In genomic region chr11:47355283-47356128, GRCh38 we compare ENCODE assay signal across 9 cellular contexts. TPM values are rescaled to one million over a fixed set of nuclear protein-coding genes. Genes with fewer than 3 reads are reported as not detected.
DNase-seq lines count a peak whose midpoint lies in the region; ATAC-seq and TF ChIP-seq lines count a peak whose summit lies in the region.
"Had no signal": no experiment of that assay in that cellular context is flagged by ENCODE, and none has a peak within 500 bp of the region (broad histone marks: within the 10 kb centered on the region; RNA-seq: fewer than 3 reads in every experiment).

No MANE protein-coding gene starts in this region.

- TF ChIP-seq CTCF in C4-2B (conservative IDR thresholded peaks at IDR 0.05), result peak; percentile 99
- peak; percentile 92 for TF ChIP-seq CTCF in HFF-Myc (IDR thresholded peaks at IDR 0.05; ENCODE audit: low read depth, low read length, missing control alignments)
- peak; percentile 100 for TF ChIP-seq CTCF in hepatocyte (IDR thresholded peaks at IDR 0.05; ENCODE audit: poor library complexity)

- no peaks in the 10 kb centered on the region for H3K4me1 ChIP-seq in hepatocyte (ENCODE audit: insufficient read depth)

- H3K9me3 ChIP-seq in hepatocyte (ENCODE audit: low read depth), result no peaks in the 10 kb centered on the region

- H3K79me2 ChIP-seq in hepatocyte, result no peaks in the 10 kb centered on the region

- no peaks in the 10 kb centered on the region for H3K27me3 ChIP-seq in hepatocyte

- 42% methylated on average over 26 of the region's 47 CpGs for whole genome bisulfite sequencing in hepatocyte (ENCODE audit: low lambda C conversion rate, missing lambda C conversion rate)

- H3K9me2 ChIP-seq in hepatocyte (replicated peaks; ENCODE audit: insufficient read depth), result no peaks in the 10 kb centered on the region

- DNase-seq in HFF-Myc (ENCODE audit: extremely low read depth, low read depth) (peak; percentile 79), NCI-H526 treated with DMSO at 0.1 percent for 48 hours (lab: John Stamatoyannopoulos, UW) (peak; percentile 88), astrocyte of the hippocampus (ENCODE audit: low read depth, low spot score) (peak; percentile 96), hepatocyte (ENCODE audit: low spot score) (peak; percentile 96), pulmonary artery endothelial cell (ENCODE audit: low read depth, low spot score) (peak; percentile 63), OCI-M2 (lab: John Stamatoyannopoulos, UW; ENCODE audit: unreplicated experiment) (no peak)

- no peaks in the 10 kb centered on the region for H4K20me1 ChIP-seq in hepatocyte (ENCODE audit: insufficient read depth, poor library complexity, severe bottlenecking)

- H3K27ac ChIP-seq in C4-2B (peak overlapping the region; percentile 54), hepatocyte (no peak overlapping the region)
- H3K27ac ChIP-seq: KMS-11 had no signal

- ATAC-seq in HG02642 (IDR thresholded peaks at IDR 0.05; ENCODE audit: poor library complexity, unreplicated experiment), result no peak

- peak overlapping the region; percentile 95 for H3K4me2 ChIP-seq in hepatocyte
- H3K4me2 ChIP-seq: KMS-11 had no signal

- peak overlapping the region; percentile 98 for H2AFZ ChIP-seq in hepatocyte

- H3K4me3 ChIP-seq in HFF-Myc (replicated peaks; ENCODE audit: low read depth, low read length), result peak overlapping the region; percentile 28
- peak overlapping the region; percentile 49 for H3K4me3 ChIP-seq in hepatocyte

- no peaks in the 10 kb centered on the region for H3K36me3 ChIP-seq in hepatocyte (replicated peaks; ENCODE audit: insufficient read depth, low read depth)

RNA-seq across cellular contexts. Expression of gene MYBPC3, which starts 3.0 kb away (rescaled TPM):
- 0.68 and 1.4 TPM in 2 replicates for total RNA-seq in hepatocyte
- 0.51 and 0.75 TPM in 2 replicates for polyA plus RNA-seq in hepatocyte
- not detected in 2 replicates for total RNA-seq in pulmonary artery endothelial cell

RNA-seq across cellular contexts. Expression of gene SPI1, which starts 22.8 kb away (rescaled TPM):
- total RNA-seq in hepatocyte, result 0.13 and 1.1 TPM in 2 replicates
- polyA plus RNA-seq in hepatocyte, result 2.0 and 3.3 TPM in 2 replicates
- not detected in 2 replicates for total RNA-seq in pulmonary artery endothelial cell

RNA-seq across cellular contexts. Expression of gene SLC39A13, which starts 52.9 kb away (rescaled TPM):
- total RNA-seq in hepatocyte (60.8 and 72.3 TPM in 2 replicates), pulmonary artery endothelial cell (60.8 and 77.0 TPM in 2 replicates)
- polyA plus RNA-seq in hepatocyte, result 118 and 119 TPM in 2 replicates
